ENCODE assay signal across 23 cellular contexts in genomic region chr15:84798436-84798946, GRCh38.
"Had no signal": no experiment of that assay in that cellular context is flagged by ENCODE, and none has a peak within 500 bp of the region (broad histone marks: within the 10 kb centered on the region; RNA-seq: fewer than 3 reads in every experiment).

No MANE protein-coding gene starts in this region.

- H3K9me3 Mint-ChIP-seq: activated CD4-positive, alpha-beta T cell treated with anti-CD3 and anti-CD28 coated beads, Interleukin-2, amount 10 ng/mL, durations not matched to agents 7 days and 5 days; activated CD8-positive, alpha-beta T cell treated with anti-CD3 and anti-CD28 coated beads for 36 hours; T-cell had no signal

- H3K4me3 ChIP-seq: cardiac muscle cell had no signal

- H3K27me3 Mint-ChIP-seq: activated CD4-positive, alpha-beta T cell treated with anti-CD3 and anti-CD28 coated beads, Interleukin-2, amount 10 ng/mL, durations not matched to agents 7 days and 5 days; activated CD8-positive, alpha-beta T cell treated with anti-CD3 and anti-CD28 coated beads for 36 hours; activated naive CD8-positive, alpha-beta T cell; T-cell had no signal

- H3K27ac ChIP-seq: cardiac muscle cell, VCaP had no signal

- DNase-seq: activated CD4-positive, alpha-beta T cell treated with anti-CD3 and anti-CD28 coated beads, Interleukin-2, amount 10 ng/mL, durations not matched to agents 7 days and 5 days; activated CD4-positive, CD25-positive, alpha-beta regulatory T cell; activated CD8-positive, alpha-beta T cell treated with anti-CD3 and anti-CD28 coated beads for 36 hours; activated naive CD4-positive, alpha-beta T cell; amygdala; brain microvascular endothelial cell; Kasumi-1; KBM-7; NCI-H1105 treated with DMSO at 0.1 percent for 48 hours; NCI-H146; NCI-H187 treated with DMSO at 0.1 percent for 48 hours; NCI-H2081 treated with DMSO at 0.1 percent for 48 hours; NCI-H446; NCI-H524; NCI-H748 treated with DMSO at 0.1 percent for 48 hours; SIG-M5; T-cell; T-helper 2 cell; T1000 had no signal

- H3K27ac Mint-ChIP-seq: activated CD4-positive, alpha-beta T cell treated with anti-CD3 and anti-CD28 coated beads, Interleukin-2, amount 10 ng/mL, durations not matched to agents 7 days and 5 days; activated CD8-positive, alpha-beta T cell treated with anti-CD3 and anti-CD28 coated beads for 36 hours; activated naive CD8-positive, alpha-beta T cell; T-cell had no signal

- H3K4me1 Mint-ChIP-seq: activated CD4-positive, alpha-beta T cell treated with anti-CD3 and anti-CD28 coated beads, Interleukin-2, amount 10 ng/mL, durations not matched to agents 7 days and 5 days; T-cell had no signal

- FAIRE-seq: TTC549 had no signal

- H3K36me3 Mint-ChIP-seq: activated naive CD8-positive, alpha-beta T cell had no signal

- H3K4me3 Mint-ChIP-seq: activated CD4-positive, alpha-beta T cell treated with anti-CD3 and anti-CD28 coated beads, Interleukin-2, amount 10 ng/mL, durations not matched to agents 7 days and 5 days; activated CD8-positive, alpha-beta T cell treated with anti-CD3 and anti-CD28 coated beads for 36 hours; activated naive CD8-positive, alpha-beta T cell; T-cell had no signal

- H3K27me3 ChIP-seq: brain microvascular endothelial cell, cardiac muscle cell had no signal
